Comparison of ENCODE assay signal across 1 cellular context in genomic region chr3:48428088-48428862, GRCh38.
TF ChIP-seq lines count a peak whose summit lies in the region.

No MANE protein-coding gene starts in this region.

TF ChIP-seq in HepG2, 621 proteins besides CTCF, POLR2A, EP300 and RAD21 (continued from another document and continues in another):
- TF ChIP-seq ZNF609 (CRISPR knock-in tag; IDR thresholded peaks at IDR 0.05; ENCODE audit: borderline replicate concordance), result peak; percentile 84
- TF ChIP-seq ZNF891 (CRISPR knock-in tag; IDR thresholded peaks at IDR 0.05), result no peak
- peak; percentile 69; the same call in 1 of the 2 replicates for TF ChIP-seq HINFP (CRISPR knock-in tag; IDR thresholded peaks at IDR 0.05; ENCODE audit: low read depth)
- TF ChIP-seq FOSL2 (CRISPR knock-in tag; IDR thresholded peaks at IDR 0.05), result no peak; the same call in 1 of the 2 replicates
- no peak; the same call in 1 of the 2 replicates for TF ChIP-seq IRF2 (CRISPR knock-in tag; IDR thresholded peaks at IDR 0.05)
- no peak for TF ChIP-seq ZNF280D (CRISPR knock-in tag; IDR thresholded peaks at IDR 0.05)
- peak; percentile 69 for TF ChIP-seq ZNF430 (CRISPR knock-in tag; IDR thresholded peaks at IDR 0.05)
- TF ChIP-seq ZNF761 (CRISPR knock-in tag; conservative IDR thresholded peaks at IDR 0.05), result peak; percentile 71; the same call in 1 of the 2 replicates
- TF ChIP-seq ZMYM4 (CRISPR knock-in tag; IDR thresholded peaks at IDR 0.05), result no peak
- TF ChIP-seq RNF219 (CRISPR knock-in tag; IDR thresholded peaks at IDR 0.05), result no peak; the same call in 1 of the 2 replicates
- TF ChIP-seq ZNF747 (CRISPR knock-in tag; IDR thresholded peaks at IDR 0.05; ENCODE audit: borderline replicate concordance), result no peak
- no peak for TF ChIP-seq TBX3 (IDR thresholded peaks at IDR 0.05; ENCODE audit: borderline replicate concordance)
- no peak for TF ChIP-seq ZNF552 (CRISPR knock-in tag; IDR thresholded peaks at IDR 0.05; ENCODE audit: borderline replicate concordance)
- no peak for TF ChIP-seq RBFOX2 (IDR thresholded peaks at IDR 0.05; ENCODE audit: low read depth, low read length)
- TF ChIP-seq NFYC (CRISPR knock-in tag; IDR thresholded peaks at IDR 0.05), result no peak
- no peak for TF ChIP-seq ZNF589 (CRISPR knock-in tag; conservative IDR thresholded peaks at IDR 0.05)
- TF ChIP-seq E2F1 (CRISPR knock-in tag; IDR thresholded peaks at IDR 0.05), result no peak
- no peak for TF ChIP-seq CHD4 (IDR thresholded peaks at IDR 0.05; ENCODE audit: borderline replicate concordance, low read length)
- TF ChIP-seq MXD3 (CRISPR knock-in tag; IDR thresholded peaks at IDR 0.05), result no peak
- TF ChIP-seq ZNF138 (CRISPR knock-in tag; IDR thresholded peaks at IDR 0.05; ENCODE audit: low read depth), result no peak
- TF ChIP-seq MYPOP (CRISPR knock-in tag; IDR thresholded peaks at IDR 0.05), result peak; percentile 45; the same call in 1 of the 2 replicates
- no peak for TF ChIP-seq HNRNPLL (IDR thresholded peaks at IDR 0.05; ENCODE audit: low read depth, low read length, poor library complexity, severe bottlenecking)
- no peak for TF ChIP-seq ZNF784 (CRISPR knock-in tag; IDR thresholded peaks at IDR 0.05; ENCODE audit: borderline replicate concordance)
- no peak for TF ChIP-seq NR0B2 (CRISPR knock-in tag; IDR thresholded peaks at IDR 0.05)
- no peak for TF ChIP-seq NFAT5 (CRISPR knock-in tag; IDR thresholded peaks at IDR 0.05)
- peak; percentile 58; the same call in 1 of the 2 replicates for TF ChIP-seq ZNF574 (CRISPR knock-in tag; IDR thresholded peaks at IDR 0.05)
- no peak; the same call in 1 of the 2 replicates for TF ChIP-seq SMAD1 (CRISPR knock-in tag; IDR thresholded peaks at IDR 0.05; ENCODE audit: borderline replicate concordance, low read depth)
- TF ChIP-seq HIVEP1 (CRISPR knock-in tag; IDR thresholded peaks at IDR 0.05), result no peak; the same call in 1 of the 2 replicates
- TF ChIP-seq EED (CRISPR knock-in tag; IDR thresholded peaks at IDR 0.05), result no peak
